In genomic region chr17:45782889-45783592, GRCh38 we compare ENCODE assay signal across 9 cellular contexts. TPM values are rescaled to one million over a fixed set of nuclear protein-coding genes. Genes with fewer than 3 reads are reported as not detected.
DNase-seq lines count a peak whose midpoint lies in the region; ATAC-seq and TF ChIP-seq lines count a peak whose summit lies in the region.
"Had no signal": no experiment of that assay in that cellular context is flagged by ENCODE, and none has a peak within 500 bp of the region (broad histone marks: within the 10 kb centered on the region; RNA-seq: fewer than 3 reads in every experiment).

No MANE protein-coding gene starts in this region.

- ATAC-seq in GM21529 (IDR thresholded peaks at IDR 0.05; ENCODE audit: unreplicated experiment) = no peak

- H3K27me3 ChIP-seq in adipocyte (replicated peaks; ENCODE audit: control insufficient read depth, insufficient read depth, low read length) = peaks cover 74% of the 10 kb centered on the region
- peaks cover 66% of the 10 kb centered on the region for H3K27me3 ChIP-seq in kidney epithelial cell (ENCODE audit: control insufficient read depth, insufficient read depth, low read length)

- peaks cover 3% of the 10 kb centered on the region for H3K4me1 ChIP-seq in adipocyte (ENCODE audit: control insufficient read depth, insufficient read depth, low read length)

- no peak overlapping the region for H3K9ac ChIP-seq in adipocyte (ENCODE audit: low read length)

- H3K36me3 ChIP-seq in adipocyte (ENCODE audit: control insufficient read depth, insufficient read depth, low read length, severe bottlenecking) (no peaks in the 10 kb centered on the region), kidney epithelial cell (ENCODE audit: control insufficient read depth, insufficient read depth, low read length) (no peaks in the 10 kb centered on the region)

- H3K4me3 ChIP-seq in adipocyte (ENCODE audit: low read length) = no peak overlapping the region
- H3K4me3 ChIP-seq in kidney epithelial cell (ENCODE audit: low read depth, low read length) = no peak overlapping the region

- DNase-seq in NCI-H526 (lab: John Stamatoyannopoulos, UW) = peak; percentile 34 to 84
- DNase-seq in adipocyte (ENCODE audit: low read depth) = peak; percentile 24
- DNase-seq in kidney epithelial cell (ENCODE audit: low read depth) = no peak
- DNase-seq in stimulated activated CD4-positive, alpha-beta T cell treated with anti-CD3 and anti-CD28 coated beads, Interleukin-4, amount 100 ng/mL, for 48 hours (ENCODE audit: low read depth in 2 of 2) = peak; percentile 41 to 50
- DNase-seq in GM19238 (ENCODE audit: insufficient read length, low spot score) = no peak
- no peak for DNase-seq in NCI-H187 (lab: John Stamatoyannopoulos, UW)

- H3K9me3 ChIP-seq in adipocyte (ENCODE audit: control insufficient read depth, low read length) = no peaks in the 10 kb centered on the region

- TF ChIP-seq CTCF in GM12872 (IDR thresholded peaks at IDR 0.05; ENCODE audit: insufficient read depth, low read depth, low read length) (peak; percentile 44), kidney epithelial cell (IDR thresholded peaks at IDR 0.05; ENCODE audit: insufficient read depth, low read length, poor library complexity, severe bottlenecking) (peak; percentile 35)

RNA-seq across cellular contexts. Expression of gene CRHR1, which starts 1.1 kb away (rescaled TPM):
- total RNA-seq in kidney epithelial cell = not detected in 2 replicates
- total RNA-seq: M059J had no signal

Comparison
In these comparisons a context has a peak if more than half of its experiments do, and no peak if none do; other contexts are left out.
1. DNase-seq: peak in NCI-H526 (2 of 2), adipocyte (single experiment) and stimulated activated CD4-positive, alpha-beta T cell treated with anti-CD3 and anti-CD28 coated beads, Interleukin-4, amount 100 ng/mL, for 48 hours (2 of 2); none in kidney epithelial cell (single experiment), GM19238 (single experiment) and NCI-H187 (0 of 2).